In genomic region chr9:69499401-69499800, GRCh38 we compare ENCODE assay signal across 14 cellular contexts.
A peak's percentile ranks its signal among the peaks of the same experiment; 100 is the strongest.
DNase-seq lines count a peak whose midpoint lies in the region; TF ChIP-seq lines count a peak whose summit lies in the region.
"Had no signal": no experiment of that assay in that cellular context is flagged by ENCODE, and none has a peak within 500 bp of the region (broad histone marks: within the 10 kb centered on the region; RNA-seq: fewer than 3 reads in every experiment).

No MANE protein-coding gene starts in this region.

- no peaks in the 10 kb centered on the region for H3K9me3 ChIP-seq in prostate gland
- H3K9me3 ChIP-seq: BLaER1 had no signal

- no peak overlapping the region for H3K4me3 Mint-ChIP-seq in activated CD4-positive, alpha-beta T cell treated with anti-CD3 and anti-CD28 coated beads, Interleukin-2, amount 10 ng/mL, durations not matched to agents 24 days and 14 days
- H3K4me3 Mint-ChIP-seq: CD4-positive, CD25-positive, alpha-beta regulatory T cell; H9 had no signal

- no peaks in the 10 kb centered on the region for H3K36me3 Mint-ChIP-seq in activated CD4-positive, alpha-beta T cell treated with anti-CD3 and anti-CD28 coated beads, Interleukin-2, amount 10 ng/mL, durations not matched to agents 24 days and 14 days (ENCODE audit: low read depth)
- H3K36me3 Mint-ChIP-seq: CD4-positive, CD25-positive, alpha-beta regulatory T cell had no signal

- no peak overlapping the region for H3K4me3 ChIP-seq in prostate gland
- no peak overlapping the region for H3K4me3 ChIP-seq in coronary artery
- H3K4me3 ChIP-seq: BLaER1 had no signal

- TF ChIP-seq CTCF in prostate gland (IDR thresholded peaks at IDR 0.05), result no peak
- no peak for TF ChIP-seq CTCF in coronary artery (IDR thresholded peaks at IDR 0.05)

- TF ChIP-seq POLR2A in prostate gland (IDR thresholded peaks at IDR 0.05), result no peak

- DNase-seq in NCI-H1092 (lab: John Stamatoyannopoulos, UW), result peak; percentile 23
- DNase-seq in NCI-H1092 treated with DMSO at 0.1 percent for 48 hours (lab: John Stamatoyannopoulos, UW), result no peak
- DNase-seq in activated CD4-positive, alpha-beta T cell treated with anti-CD3 and anti-CD28 coated beads, Interleukin-2, amount 10 ng/mL, durations not matched to agents 24 days and 14 days, result peak; percentile 19
- DNase-seq in activated CD4-positive, alpha-beta T cell treated with anti-CD3 and anti-CD28 coated beads, Interleukin-2, amount 50 U/mL, for 48 hours, result no peak
- DNase-seq in SK-N-DZ (ENCODE audit: low spot score), result peak; percentile 16
- peak; percentile 81 for DNase-seq in retina
- no peak for DNase-seq in prostate gland (ENCODE audit: low spot score)
- DNase-seq in coronary artery (ENCODE audit: low spot score), result no peak
- DNase-seq: CD4-positive, CD25-positive, alpha-beta regulatory T cell; EL; GOT3; H9 had no signal

- H3K36me3 ChIP-seq in prostate gland, result no peaks in the 10 kb centered on the region
- H3K36me3 ChIP-seq: BLaER1 had no signal

- H3K4me1 ChIP-seq in prostate gland (replicated peaks), result no peaks in the 10 kb centered on the region

- no peaks in the 10 kb centered on the region for H3K27me3 Mint-ChIP-seq in activated CD4-positive, alpha-beta T cell treated with anti-CD3 and anti-CD28 coated beads, Interleukin-2, amount 10 ng/mL, durations not matched to agents 24 days and 14 days

- intact Hi-C loops in activated CD4-positive, alpha-beta T cell treated with anti-CD3 and anti-CD28 coated beads, Interleukin-2, amount 10 ng/mL, durations not matched to agents 24 days and 14 days (cut with micrococcal nuclease), result no loop called here
- intact Hi-C loops in prostate gland (cut with DNase I), result no loop called here

- H3K27ac ChIP-seq in prostate gland (no peak overlapping the region), coronary artery (no peak overlapping the region)
- H3K27ac ChIP-seq: 22Rv1, BLaER1 had no signal

- no peak overlapping the region for H3K27ac Mint-ChIP-seq in activated CD4-positive, alpha-beta T cell treated with anti-CD3 and anti-CD28 coated beads, Interleukin-2, amount 10 ng/mL, durations not matched to agents 24 days and 14 days
- H3K27ac Mint-ChIP-seq: CD4-positive, CD25-positive, alpha-beta regulatory T cell; H9 had no signal

- 75% methylated on average over 6 of the region's 6 CpGs for WGBS in prostate gland

- H3K4me1 Mint-ChIP-seq in activated CD4-positive, alpha-beta T cell treated with anti-CD3 and anti-CD28 coated beads, Interleukin-2, amount 10 ng/mL, durations not matched to agents 24 days and 14 days, result peaks cover 17% of the 10 kb centered on the region

- H3K9me3 Mint-ChIP-seq in activated CD4-positive, alpha-beta T cell treated with anti-CD3 and anti-CD28 coated beads, Interleukin-2, amount 10 ng/mL, durations not matched to agents 24 days and 14 days, result peaks cover 6% of the 10 kb centered on the region
- H3K9me3 Mint-ChIP-seq: H9 had no signal

- no peaks in the 10 kb centered on the region for H3K27me3 ChIP-seq in prostate gland (replicated peaks; ENCODE audit: insufficient read depth)
- H3K27me3 ChIP-seq: BLaER1 had no signal

Comparison
In these comparisons a context has a peak if more than half of its experiments do, and no peak if none do; other contexts are left out.
1. DNase-seq: peak in NCI-H1092 (single experiment), activated CD4-positive, alpha-beta T cell treated with anti-CD3 and anti-CD28 coated beads, Interleukin-2, amount 10 ng/mL, durations not matched to agents 24 days and 14 days (single experiment), SK-N-DZ (single experiment) and retina (single experiment); none in NCI-H1092 treated with DMSO at 0.1 percent for 48 hours (single experiment), activated CD4-positive, alpha-beta T cell treated with anti-CD3 and anti-CD28 coated beads, Interleukin-2, amount 50 U/mL, for 48 hours (0 of 2), prostate gland (single experiment) and coronary artery (single experiment).